In the genomic region with DNA sequence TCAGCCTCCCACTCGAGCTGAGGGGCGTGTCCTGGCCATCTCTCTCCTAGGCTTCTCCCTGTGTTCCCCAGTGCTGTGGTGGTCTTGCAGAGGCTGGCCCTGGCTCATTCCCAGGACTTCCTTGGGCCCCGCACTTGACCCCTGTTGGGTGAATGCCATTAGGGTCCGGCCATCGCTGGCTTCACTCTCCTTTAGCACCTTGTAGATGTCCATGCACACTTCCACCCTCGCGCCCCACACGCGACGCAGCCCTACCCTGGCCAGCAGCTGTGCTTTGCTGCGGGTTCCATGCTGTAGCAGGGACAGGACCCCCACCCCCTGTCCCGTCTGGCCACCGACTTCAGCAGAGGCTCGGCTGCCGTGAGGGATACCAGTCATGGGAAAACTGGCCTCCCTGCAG, we compare ENCODE assay signal across 18 cellular contexts. TPM values are rescaled to one million over a fixed set of nuclear protein-coding genes. Genes with fewer than 3 reads are reported as not detected.
DNase-seq lines count a peak whose midpoint lies in the region; ATAC-seq, FAIRE-seq and TF ChIP-seq lines count a peak whose summit lies in the region.
"Had no signal": no experiment of that assay in that cellular context is flagged by ENCODE, and none has a peak within 500 bp of the region (broad histone marks: within the 10 kb centered on the region; RNA-seq: fewer than 3 reads in every experiment).

No MANE protein-coding gene starts in this region.

- intact Hi-C loops in breast epithelium (cut with DNase I; ENCODE audit: low total_unique reads): no loop called here
- intact Hi-C loops in mammary epithelial cell (cut with micrococcal nuclease): no loop called here

- H3K27me3 ChIP-seq in breast epithelium (no peaks in the 10 kb centered on the region), mammary epithelial cell (ENCODE audit: insufficient read depth, low read length) (no peaks in the 10 kb centered on the region), keratinocyte (ENCODE audit: control insufficient read depth, extremely low read depth, insufficient read depth, low read length) (no peaks in the 10 kb centered on the region)
- H3K27me3 ChIP-seq: ascending aorta had no signal

- H3K27me3 Mint-ChIP-seq in stimulated activated naive B cell treated with anti-CD40 and anti-IgM and Interleukin-4, amounts not matched to agents 10 μg/mL and 1 μg/mL and 100 μg/mL, for 72 hours: no peaks in the 10 kb centered on the region
- H3K27me3 Mint-ChIP-seq in natural killer cell treated with Interleukin-12 subunit alpha and Interleukin-12 subunit beta and Interleukin-15 and Interleukin-18, amount 100 ng/mL, for 72 hours: no peaks in the 10 kb centered on the region
- H3K27me3 Mint-ChIP-seq in naive thymus-derived CD8-positive, alpha-beta T cell: no peaks in the 10 kb centered on the region
- H3K27me3 Mint-ChIP-seq: activated CD4-positive, alpha-beta T cell treated with anti-CD3 and anti-CD28 coated beads, Interleukin-2, amount 10 ng/mL, durations not matched to agents 24 days and 14 days; CD4-positive, alpha-beta memory T cell had no signal

- no peak for TF ChIP-seq CTCF in breast epithelium (IDR thresholded peaks at IDR 0.05)
- no peak for TF ChIP-seq CTCF in mammary epithelial cell (conservative IDR thresholded peaks at IDR 0.05 in 1 of 2, IDR thresholded peaks at IDR 0.05 in 1 of 2; ENCODE audit: extremely low read depth in 1 of 2, insufficient read depth in 1 of 2, low read depth in 1 of 2, low read length in 2 of 2)
- no peak for TF ChIP-seq CTCF in keratinocyte (optimal IDR thresholded peaks at IDR 0.05 in 1 of 3, IDR thresholded peaks at IDR 0.05 in 1 of 3, conservative IDR thresholded peaks at IDR 0.05 in 1 of 3; ENCODE audit: extremely low read depth in 1 of 3, insufficient read depth in 2 of 3, low read length in 3 of 3)

- ATAC-seq in stimulated activated naive B cell treated with anti-CD40 and anti-IgM and Interleukin-4, amounts not matched to agents 10 μg/mL and 1 μg/mL and 100 μg/mL, for 72 hours (replicated peaks): no peak
- no peak for ATAC-seq in natural killer cell treated with Interleukin-12 subunit alpha and Interleukin-12 subunit beta and Interleukin-15 and Interleukin-18, amount 100 ng/mL, for 72 hours
- no peak for ATAC-seq in naive thymus-derived CD8-positive, alpha-beta T cell

- peaks cover 0 to 2% of the 10 kb centered on the region in 2 donors for H3K4me1 Mint-ChIP-seq in stimulated activated naive B cell treated with anti-CD40 and anti-IgM and Interleukin-4, amounts not matched to agents 10 μg/mL and 1 μg/mL and 100 μg/mL, for 72 hours
- no peaks in the 10 kb centered on the region for H3K4me1 Mint-ChIP-seq in natural killer cell treated with Interleukin-12 subunit alpha and Interleukin-12 subunit beta and Interleukin-15 and Interleukin-18, amount 100 ng/mL, for 72 hours (ENCODE audit: low read depth in 2 of 2)
- no peaks in the 10 kb centered on the region for H3K4me1 Mint-ChIP-seq in naive thymus-derived CD8-positive, alpha-beta T cell
- H3K4me1 Mint-ChIP-seq: activated CD4-positive, alpha-beta T cell treated with anti-CD3 and anti-CD28 coated beads, Interleukin-2, amount 10 ng/mL, durations not matched to agents 24 days and 14 days; CD4-positive, alpha-beta memory T cell had no signal

- dilution Hi-C loops in mammary epithelial cell (cut with HindIII; ENCODE audit: low sequenced_read_pairs): no loop called here
- dilution Hi-C loops in keratinocyte (cut with MboI; ENCODE audit: extremely low pct_ligation_motif_present, low sequenced_read_pairs): no loop called here

- BruUV-seq in mammary epithelial cell (replicated peaks; lab: Mats Ljungman, UMichigan): no TSS peak

- peak overlapping the region; percentile 9 for H3K27ac Mint-ChIP-seq in stimulated activated naive B cell treated with anti-CD40 and anti-IgM and Interleukin-4, amounts not matched to agents 10 μg/mL and 1 μg/mL and 100 μg/mL, for 72 hours
- H3K27ac Mint-ChIP-seq in natural killer cell treated with Interleukin-12 subunit alpha and Interleukin-12 subunit beta and Interleukin-15 and Interleukin-18, amount 100 ng/mL, for 72 hours: no peak overlapping the region
- H3K27ac Mint-ChIP-seq in naive thymus-derived CD8-positive, alpha-beta T cell: no peak overlapping the region
- H3K27ac Mint-ChIP-seq: activated CD4-positive, alpha-beta T cell treated with anti-CD3 and anti-CD28 coated beads, Interleukin-2, amount 10 ng/mL, durations not matched to agents 24 days and 14 days; nephron progenitor cell had no signal

- H3K4me3 Mint-ChIP-seq in stimulated activated naive B cell treated with anti-CD40 and anti-IgM and Interleukin-4, amounts not matched to agents 10 μg/mL and 1 μg/mL and 100 μg/mL, for 72 hours: no peak overlapping the region
- no peak overlapping the region for H3K4me3 Mint-ChIP-seq in natural killer cell treated with Interleukin-12 subunit alpha and Interleukin-12 subunit beta and Interleukin-15 and Interleukin-18, amount 100 ng/mL, for 72 hours
- H3K4me3 Mint-ChIP-seq in naive thymus-derived CD8-positive, alpha-beta T cell: no peak overlapping the region
- H3K4me3 Mint-ChIP-seq: activated CD4-positive, alpha-beta T cell treated with anti-CD3 and anti-CD28 coated beads, Interleukin-2, amount 10 ng/mL, durations not matched to agents 24 days and 14 days; CD4-positive, alpha-beta memory T cell had no signal

- no peak overlapping the region for H3K4me2 ChIP-seq in mammary epithelial cell (ENCODE audit: insufficient read depth, low read depth, low read length)
- H3K4me2 ChIP-seq in keratinocyte (ENCODE audit: control insufficient read depth, extremely low read depth, insufficient read depth, low read depth, low read length): no peak overlapping the region

- DNase-seq in breast epithelium (ENCODE audit: low spot score in 2 of 2) (no peak), mammary epithelial cell (no peak), NCI-H69 (lab: John Stamatoyannopoulos, UW) (peak; percentile 33), keratinocyte (ENCODE audit: low read depth, low spot score) (no peak), HT-29 (ENCODE audit: low spot score) (no peak)
- no peak for DNase-seq in stimulated activated naive B cell treated with anti-CD40 and anti-IgM and Interleukin-4, amounts not matched to agents 10 μg/mL and 1 μg/mL and 100 μg/mL, for 72 hours
- no peak for DNase-seq in natural killer cell treated with Interleukin-12 subunit alpha and Interleukin-12 subunit beta and Interleukin-15 and Interleukin-18, amount 100 ng/mL, for 72 hours (ENCODE audit: low spot score)
- no peak for DNase-seq in naive thymus-derived CD8-positive, alpha-beta T cell
- DNase-seq: activated CD4-positive, alpha-beta T cell treated with anti-CD3 and anti-CD28 coated beads, Interleukin-2, amount 10 ng/mL, durations not matched to agents 24 days and 14 days; CD4-positive, alpha-beta memory T cell; NCI-H226; RPMI8226; stimulated activated CD4-positive, alpha-beta T cell treated with anti-CD3 and anti-CD28 coated beads, Interleukin-12 subunit alpha, Interleukin-12 subunit beta, amount 100 ng/mL, for 4 hours; SW 1271 had no signal

- H3K27ac ChIP-seq in breast epithelium (peak overlapping the region; percentile 13 to 57), mammary epithelial cell (ENCODE audit: insufficient read depth, low read depth, low read length) (no peak overlapping the region), keratinocyte (ENCODE audit: control insufficient read depth, insufficient read depth, low read length) (peak overlapping the region; percentile 12)

- no peak for TF ChIP-seq POLR2A in breast epithelium (IDR thresholded peaks at IDR 0.05)

- H3K36me3 ChIP-seq in breast epithelium: no peaks in the 10 kb centered on the region
- peaks cover 34% of the 10 kb centered on the region for H3K36me3 ChIP-seq in mammary epithelial cell (ENCODE audit: insufficient read depth, low read length)
- peaks cover 29 to 60% of the 10 kb centered on the region in 2 experiments for H3K36me3 ChIP-seq in keratinocyte (ENCODE audit: control insufficient read depth in 2 of 2, extremely low read depth in 1 of 2, insufficient read depth in 2 of 2, low read length in 2 of 2)

- FAIRE-seq in keratinocyte (lab: Jason Lieb, UNC): no peak
- FAIRE-seq: colon, TTC549 had no signal

- H3K9me3 ChIP-seq in breast epithelium (no peaks in the 10 kb centered on the region), mammary epithelial cell (replicated peaks; ENCODE audit: insufficient read depth, low read length) (no peaks in the 10 kb centered on the region), keratinocyte (ENCODE audit: control insufficient read depth, low read depth, low read length) (no peaks in the 10 kb centered on the region)
- H3K9me3 ChIP-seq: ascending aorta had no signal

- POLR2A ChIA-PET in naive thymus-derived CD8-positive, alpha-beta T cell (lab: Charles Lee): no interaction called here

- in situ Hi-C loops in mammary epithelial cell (cut with MboI; ENCODE audit: low sequenced_read_pairs in 2 of 2): no loop called here

- H3K9me3 Mint-ChIP-seq in stimulated activated naive B cell treated with anti-CD40 and anti-IgM and Interleukin-4, amounts not matched to agents 10 μg/mL and 1 μg/mL and 100 μg/mL, for 72 hours: peaks cover 0 to 1% of the 10 kb centered on the region in 2 donors
- no peaks in the 10 kb centered on the region for H3K9me3 Mint-ChIP-seq in natural killer cell treated with Interleukin-12 subunit alpha and Interleukin-12 subunit beta and Interleukin-15 and Interleukin-18, amount 100 ng/mL, for 72 hours
- peaks cover 0 to 7% (median 0%) of the 10 kb centered on the region in 9 donors for H3K9me3 Mint-ChIP-seq in naive thymus-derived CD8-positive, alpha-beta T cell
- H3K9me3 Mint-ChIP-seq: activated CD4-positive, alpha-beta T cell treated with anti-CD3 and anti-CD28 coated beads, Interleukin-2, amount 10 ng/mL, durations not matched to agents 24 days and 14 days; nephron progenitor cell had no signal

- H3K4me3 ChIP-seq in breast epithelium: no peak overlapping the region
- no peak overlapping the region for H3K4me3 ChIP-seq in mammary epithelial cell (replicated peaks in 1 of 3; ENCODE audit: insufficient read depth in 1 of 3, low read depth in 2 of 3, low read length in 3 of 3)
- H3K4me3 ChIP-seq in keratinocyte (ENCODE audit: control insufficient read depth in 2 of 3, extremely low read depth in 1 of 3, insufficient read depth in 2 of 3, low read depth in 1 of 3, low read length in 3 of 3): no peak overlapping the region

- peaks cover 65% of the 10 kb centered on the region for H3K79me2 ChIP-seq in mammary epithelial cell (ENCODE audit: insufficient read depth, low read length)
- peaks cover 5% of the 10 kb centered on the region for H3K79me2 ChIP-seq in keratinocyte (ENCODE audit: control insufficient read depth, insufficient read depth, low read length)

- CTCF ChIA-PET in mammary epithelial cell (lab: Charles Lee; ENCODE audit: low non-redundant PET): no interaction called here

- H2AFZ ChIP-seq in mammary epithelial cell (ENCODE audit: low read depth, low read length): no peak overlapping the region
- no peak overlapping the region for H2AFZ ChIP-seq in keratinocyte (ENCODE audit: control insufficient read depth, low read length)

- H3K4me1 ChIP-seq in breast epithelium (peaks cover 0 to 9% of the 10 kb centered on the region in 2 donors), mammary epithelial cell (ENCODE audit: insufficient read depth, low read length) (peaks cover 11% of the 10 kb centered on the region), keratinocyte (ENCODE audit: control insufficient read depth, extremely low read depth, insufficient read depth, low read length) (peaks cover 15% of the 10 kb centered on the region)

- peaks cover 3% of the 10 kb centered on the region for H3K9me1 ChIP-seq in keratinocyte (ENCODE audit: control insufficient read depth, extremely low read depth, insufficient read depth, low read length)

- H4K20me1 ChIP-seq in mammary epithelial cell (ENCODE audit: insufficient read depth, low read length) (no peaks in the 10 kb centered on the region), keratinocyte (ENCODE audit: control insufficient read depth, extremely low read depth, insufficient read depth, low read length) (no peaks in the 10 kb centered on the region)

- H3K9ac ChIP-seq in mammary epithelial cell (ENCODE audit: insufficient read depth, low read length): no peak overlapping the region
- no peak overlapping the region for H3K9ac ChIP-seq in keratinocyte (ENCODE audit: control insufficient read depth, extremely low read depth, insufficient read depth, low read length)

- peaks cover 56 to 82% of the 10 kb centered on the region in 2 donors for H3K36me3 Mint-ChIP-seq in stimulated activated naive B cell treated with anti-CD40 and anti-IgM and Interleukin-4, amounts not matched to agents 10 μg/mL and 1 μg/mL and 100 μg/mL, for 72 hours
- H3K36me3 Mint-ChIP-seq in natural killer cell treated with Interleukin-12 subunit alpha and Interleukin-12 subunit beta and Interleukin-15 and Interleukin-18, amount 100 ng/mL, for 72 hours: no peaks in the 10 kb centered on the region
- H3K36me3 Mint-ChIP-seq in naive thymus-derived CD8-positive, alpha-beta T cell: peaks cover 6 to 42% (median 40%) of the 10 kb centered on the region in 3 donors

- 97% methylated on average over 10 of the region's 15 CpGs for WGBS in mammary epithelial cell (ENCODE audit: low coverage, missing lambda C conversion rate)

RNA-seq across cellular contexts. Expression of a gene that starts 46.3 kb away (rescaled TPM):
- total RNA-seq in breast epithelium: 10 to 100 TPM; 64.9 to 76.0 (median 75.8) TPM
- total RNA-seq in mammary epithelial cell: 100 to 1,000 TPM in 1 of 2 donors, 10 to 100 TPM in 1; 99.0 to 127 TPM
- polyA plus RNA-seq in mammary epithelial cell: 71.5 TPM
- polyA minus RNA-seq in mammary epithelial cell: 118 TPM
- 29.5 to 86.5 TPM (median 47.2 TPM) in 3 replicates for polyA plus RNA-seq in keratinocyte
- 20.2 TPM for polyA plus RNA-seq in keratinocyte (2011; ENCODE audit: low read depth)
- polyA plus RNA-seq in keratinocyte (2011; cell fraction: cytosol; rRNA removed): 47.3 and 47.7 TPM in 2 replicates
- polyA plus RNA-seq in keratinocyte (2011; cell fraction: nucleus; rRNA removed): 120 and 126 TPM in 2 replicates
- polyA plus RNA-seq in keratinocyte (2012; ENCODE audit: low replicate concordance): 46.9 and 75.3 TPM in 2 replicates
- polyA minus RNA-seq in keratinocyte: 32.0 to 86.5 TPM (median 65.6 TPM) in 3 replicates
- polyA minus RNA-seq in keratinocyte (2011; cell fraction: cytosol; rRNA and poly(A)+ RNA removed): 43.9 TPM
- 53.9 and 82.5 TPM in 2 replicates for polyA minus RNA-seq in keratinocyte (2011; cell fraction: nucleus; rRNA and poly(A)+ RNA removed)
- 10 to 100 TPM; 70.4 to 99.9 TPM for total RNA-seq in natural killer cell treated with Interleukin-12 subunit alpha and Interleukin-12 subunit beta and Interleukin-15 and Interleukin-18, amount 100 ng/mL, for 72 hours
- total RNA-seq in naive thymus-derived CD8-positive, alpha-beta T cell: 100 to 1,000 TPM; 105 to 114 TPM
- 10 to 100 TPM; 29.0 to 58.2 (median 37.5) TPM for polyA plus RNA-seq in naive thymus-derived CD8-positive, alpha-beta T cell
- total RNA-seq in HT-29 (2014; rRNA removed; shearing (Covaris generic)): 80.5 and 80.7 TPM in 2 replicates

RNA-seq across cellular contexts. Expression of a gene that starts 58.9 kb away (rescaled TPM):
- total RNA-seq in breast epithelium (10 to 100 TPM; 16.0 to 37.0 (median 32.9) TPM), mammary epithelial cell (100 to 1,000 TPM; 142 to 272 TPM)
- polyA plus RNA-seq in mammary epithelial cell (201 TPM), keratinocyte (104 to 134 TPM (median 117 TPM) in 3 replicates)
- polyA minus RNA-seq in mammary epithelial cell (208 TPM), keratinocyte (91.1 to 184 TPM (median 107 TPM) in 3 replicates)
- polyA plus RNA-seq in keratinocyte (2011; ENCODE audit: low read depth): 117 TPM
- polyA plus RNA-seq in keratinocyte (2011; cell fraction: cytosol; rRNA removed): 79.3 and 111 TPM in 2 replicates
- 162 and 174 TPM in 2 replicates for polyA plus RNA-seq in keratinocyte (2011; cell fraction: nucleus; rRNA removed)
- 134 and 205 TPM in 2 replicates for polyA plus RNA-seq in keratinocyte (2012; ENCODE audit: low replicate concordance)
- 150 TPM for polyA minus RNA-seq in keratinocyte (2011; cell fraction: cytosol; rRNA and poly(A)+ RNA removed)
- 95.1 and 112 TPM in 2 replicates for polyA minus RNA-seq in keratinocyte (2011; cell fraction: nucleus; rRNA and poly(A)+ RNA removed)
- total RNA-seq in natural killer cell treated with Interleukin-12 subunit alpha and Interleukin-12 subunit beta and Interleukin-15 and Interleukin-18, amount 100 ng/mL, for 72 hours: 100 to 1,000 TPM; 199 to 239 TPM
- 10 to 100 TPM; 62.3 to 69.5 TPM for total RNA-seq in naive thymus-derived CD8-positive, alpha-beta T cell
- polyA plus RNA-seq in naive thymus-derived CD8-positive, alpha-beta T cell: 10 to 100 TPM; 26.4 to 41.2 (median 35.7) TPM
- 178 and 185 TPM in 2 replicates for total RNA-seq in HT-29 (2014; rRNA removed; shearing (Covaris generic))
